ENCODE assay signal across 1 cellular context in the genomic region with DNA sequence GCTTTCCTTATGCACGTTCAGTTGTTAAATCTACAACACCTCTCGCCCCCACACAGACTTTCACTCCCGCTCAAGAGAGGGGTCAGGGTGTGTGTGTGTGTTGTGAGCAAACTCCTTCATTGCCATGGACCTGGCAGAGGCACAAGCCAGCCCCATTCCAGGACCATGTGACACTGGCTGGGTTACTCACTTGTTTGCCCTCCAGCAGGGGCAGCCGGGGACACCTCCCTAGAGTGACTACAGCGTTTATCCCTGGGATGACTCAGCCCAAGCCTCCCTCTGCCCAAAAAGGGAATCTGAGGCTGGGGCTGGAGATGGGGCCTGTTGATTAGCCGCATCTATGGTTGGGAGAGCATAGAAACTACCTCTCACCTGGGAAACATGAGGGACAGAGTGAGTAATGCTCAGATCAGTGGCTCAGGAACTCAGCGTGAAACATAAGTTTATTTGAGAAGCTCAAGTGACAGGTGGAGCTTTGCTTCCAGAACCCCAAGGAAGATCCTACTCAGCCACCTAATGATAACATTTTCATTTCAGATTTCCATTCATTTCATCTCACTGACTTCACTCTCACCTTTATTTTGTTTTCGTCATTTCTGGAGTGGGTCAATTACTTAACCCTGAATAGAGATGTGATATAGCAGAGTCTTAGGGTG.
A peak's percentile ranks its signal among the peaks of the same experiment; 100 is the strongest.
TF ChIP-seq lines count a peak whose summit lies in the region.

No MANE protein-coding gene starts in this region.

TF ChIP-seq in HEK293, 187 proteins besides CTCF, POLR2A, EP300 and RAD21 (continued from another document):
- TF ChIP-seq, protein P1, sequence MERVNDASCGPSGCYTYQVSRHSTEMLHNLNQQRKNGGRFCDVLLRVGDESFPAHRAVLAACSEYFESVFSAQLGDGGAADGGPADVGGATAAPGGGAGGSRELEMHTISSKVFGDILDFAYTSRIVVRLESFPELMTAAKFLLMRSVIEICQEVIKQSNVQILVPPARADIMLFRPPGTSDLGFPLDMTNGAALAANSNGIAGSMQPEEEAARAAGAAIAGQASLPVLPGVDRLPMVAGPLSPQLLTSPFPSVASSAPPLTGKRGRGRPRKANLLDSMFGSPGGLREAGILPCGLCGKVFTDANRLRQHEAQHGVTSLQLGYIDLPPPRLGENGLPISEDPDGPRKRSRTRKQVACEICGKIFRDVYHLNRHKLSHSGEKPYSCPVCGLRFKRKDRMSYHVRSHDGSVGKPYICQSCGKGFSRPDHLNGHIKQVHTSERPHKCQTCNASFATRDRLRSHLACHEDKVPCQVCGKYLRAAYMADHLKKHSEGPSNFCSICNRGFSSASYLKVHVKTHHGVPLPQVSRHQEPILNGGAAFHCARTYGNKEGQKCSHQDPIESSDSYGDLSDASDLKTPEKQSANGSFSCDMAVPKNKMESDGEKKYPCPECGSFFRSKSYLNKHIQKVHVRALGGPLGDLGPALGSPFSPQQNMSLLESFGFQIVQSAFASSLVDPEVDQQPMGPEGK (tag by site-specific recombination; IDR thresholded peaks at IDR 0.05): peak; percentile 63
- TF ChIP-seq ZBTB17 (tag by site-specific recombination; IDR thresholded peaks at IDR 0.05) (0 out of 2 replicates have a peak, but pooled peaks have one; percentile 26), ZNF184 (tag by site-specific recombination; IDR thresholded peaks at IDR 0.05) (peak; percentile 38; the same call in 1 of the 2 replicates), ZSCAN30 (tag by site-specific recombination; IDR thresholded peaks at IDR 0.05) (0 out of 2 replicates have a peak, but pooled peaks have one; percentile 18), ZFHX2 (tag by site-specific recombination; conservative IDR thresholded peaks at IDR 0.05) (peak; percentile 55), ZNF239 (tag by site-specific recombination; IDR thresholded peaks at IDR 0.05) (no peak), PRDM1 (tag by site-specific recombination; IDR thresholded peaks at IDR 0.05) (peak; percentile 67)
- TF ChIP-seq, protein P2, sequence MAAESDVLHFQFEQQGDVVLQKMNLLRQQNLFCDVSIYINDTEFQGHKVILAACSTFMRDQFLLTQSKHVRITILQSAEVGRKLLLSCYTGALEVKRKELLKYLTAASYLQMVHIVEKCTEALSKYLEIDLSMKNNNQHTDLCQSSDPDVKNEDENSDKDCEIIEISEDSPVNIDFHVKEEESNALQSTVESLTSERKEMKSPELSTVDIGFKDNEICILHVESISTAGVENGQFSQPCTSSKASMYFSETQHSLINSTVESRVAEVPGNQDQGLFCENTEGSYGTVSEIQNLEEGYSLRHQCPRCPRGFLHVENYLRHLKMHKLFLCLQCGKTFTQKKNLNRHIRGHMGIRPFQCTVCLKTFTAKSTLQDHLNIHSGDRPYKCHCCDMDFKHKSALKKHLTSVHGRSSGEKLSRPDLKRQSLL (tag by site-specific recombination; IDR thresholded peaks at IDR 0.05): no peak
